In the genomic region with DNA sequence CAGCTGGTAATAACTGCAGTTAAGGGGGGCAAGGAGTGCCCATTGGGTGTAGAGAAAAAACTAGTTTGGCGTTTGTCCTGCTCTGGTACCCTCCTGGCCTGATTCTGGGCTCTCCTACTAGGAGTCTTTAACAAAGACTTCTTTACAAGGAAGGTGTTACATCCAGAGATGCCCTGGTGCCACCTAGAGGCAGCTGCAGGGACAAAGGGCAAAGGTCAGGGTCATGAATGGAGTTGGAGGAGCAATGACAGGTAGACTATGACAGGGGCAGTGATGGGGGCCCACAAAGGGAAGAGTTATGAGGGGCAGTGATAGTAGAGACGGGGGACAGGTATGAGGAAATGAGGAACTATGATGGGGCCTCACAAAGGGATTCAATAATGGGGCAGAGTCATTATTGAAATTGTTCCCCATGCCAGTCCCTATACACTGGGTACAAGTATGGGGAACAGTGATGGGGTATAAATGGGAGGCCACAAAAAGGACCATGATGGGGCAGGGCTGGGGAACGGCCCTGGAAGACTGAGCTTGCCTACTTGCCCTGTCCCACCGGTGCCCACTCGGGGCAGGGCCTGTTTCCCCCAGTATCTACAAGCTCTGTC, we compare ENCODE assay signal across 8 cellular contexts. TPM values are rescaled to one million over a fixed set of nuclear protein-coding genes. Genes with fewer than 3 reads are reported as not detected.
A peak's percentile ranks its signal among the peaks of the same experiment; 100 is the strongest.
DNase-seq lines count a peak whose midpoint lies in the region; ATAC-seq, FAIRE-seq and TF ChIP-seq lines count a peak whose summit lies in the region.

No MANE protein-coding gene starts in this region.

- no peaks in the 10 kb centered on the region for H4K20me1 ChIP-seq in K562 (replicated peaks; ENCODE audit: control insufficient read depth, insufficient read depth, low read length)

- intact Hi-C loops in K562 (cut with micrococcal nuclease): loop anchor here (5.0 kb wide), 1 partner anchor 171 kb away; no protein-coding TSS in a partner anchor

- H3K56ac ChIP-seq in mesendoderm (ENCODE audit: low read length): no peak overlapping the region

- no peaks in the 10 kb centered on the region for H3K27me3 ChIP-seq in H7 (ENCODE audit: control insufficient read depth, insufficient read depth, low read length)
- no peaks in the 10 kb centered on the region for H3K27me3 ChIP-seq in K562 (ENCODE audit: control insufficient read depth in 2 of 2, insufficient read depth in 2 of 2, low read length in 2 of 2)
- no peaks in the 10 kb centered on the region for H3K27me3 ChIP-seq in mesendoderm (ENCODE audit: insufficient read depth, low read length, poor library complexity)
- H3K27me3 ChIP-seq in upper lobe of left lung: no peaks in the 10 kb centered on the region

- H2BK5ac ChIP-seq in mesendoderm (ENCODE audit: low read length): no peak overlapping the region

- no peaks in the 10 kb centered on the region for H3K9me1 ChIP-seq in K562 (ENCODE audit: control insufficient read depth, insufficient read depth, low read length)

- no peak overlapping the region for H3K23ac ChIP-seq in mesendoderm (ENCODE audit: low read length)

- POLR2A ChIA-PET in T-cell (lab: Charles Lee): no interaction called here
- POLR2A ChIA-PET in K562 (lab: Yijun Ruan, JAX): interaction anchor here (0.7 kb wide), 2 partner anchors 20 to 21 kb away, joined by 3 read pairs; no protein-coding TSS in a partner anchor

- BruUV-seq in K562 (replicated peaks; lab: Mats Ljungman, UMichigan): no TSS peak

- no peak overlapping the region for H2BK15ac ChIP-seq in mesendoderm (replicated peaks; ENCODE audit: low read depth)

- TF ChIP-seq EP300 in K562 (IDR thresholded peaks at IDR 0.05; ENCODE audit: low read length) (no peak), upper lobe of left lung (IDR thresholded peaks at IDR 0.05) (no peak)

- peaks cover 0 to 11% (median 10%) of the 10 kb centered on the region in 3 donors for H3K4me1 Mint-ChIP-seq in T-cell

- FAIRE-seq in K562 (lab: Jason Lieb, UNC): peak; percentile 62

- CTCF ChIA-PET in T-cell (lab: Charles Lee): interaction anchor here (0.6 to 2.8 kb wide), 5 partner anchors 12 to 170 kb away, joined by 3 to 9 read pairs (median 3); a partner anchor contains a TSS
- CTCF ChIA-PET in K562 (lab: Yijun Ruan, JAX; ENCODE audit: low intra/inter-chr PET ratio): interaction anchor here (0.7 kb wide), 1 partner anchor 181 kb away, joined by 3 read pairs; no protein-coding TSS in a partner anchor

- no peaks in the 10 kb centered on the region for H3K27me3 Mint-ChIP-seq in T-cell

- in situ Hi-C loops in K562 (cut with MboI): loop anchor here (25.0 kb wide), 1 partner anchor 279 kb away; a partner anchor contains a TSS

- TF ChIP-seq POLR2A in K562 (conservative IDR thresholded peaks at IDR 0.05) (no peak), upper lobe of left lung (IDR thresholded peaks at IDR 0.05) (no peak)

- H3K4me3 ChIP-seq in H7 (ENCODE audit: insufficient read depth, low read depth, low read length) (no peak overlapping the region), K562 (no peak overlapping the region), mesendoderm (ENCODE audit: low read length) (no peak overlapping the region), upper lobe of left lung (no peak overlapping the region)

- H3K27ac Mint-ChIP-seq in T-cell: peak overlapping the region in 1 of 2 donors; percentile 28

- peaks cover 7% of the 10 kb centered on the region for H3K79me1 ChIP-seq in mesendoderm (ENCODE audit: low read length)

- no peaks in the 10 kb centered on the region for H3K36me3 Mint-ChIP-seq in T-cell

- no peak overlapping the region for H3K9ac ChIP-seq in K562 (ENCODE audit: insufficient read depth in 1 of 2, low read depth in 2 of 2, low read length in 2 of 2)
- H3K9ac ChIP-seq in mesendoderm (ENCODE audit: low read length): no peak overlapping the region

- H3K27ac ChIP-seq in K562 (ENCODE audit: extremely low read depth, low read depth, low read length): no peak overlapping the region
- no peak overlapping the region for H3K27ac ChIP-seq in mesendoderm (ENCODE audit: low read depth, low read length)
- no peak overlapping the region for H3K27ac ChIP-seq in upper lobe of left lung

- H2BK120ac ChIP-seq in mesendoderm (ENCODE audit: low read depth, low read length): no peak overlapping the region

- H3K79me2 ChIP-seq in K562 (ENCODE audit: control insufficient read depth, insufficient read depth, low read length): no peaks in the 10 kb centered on the region
- H3K79me2 ChIP-seq in mesendoderm (ENCODE audit: control insufficient read depth, insufficient read depth, low read length): no peaks in the 10 kb centered on the region

- H3K36me3 ChIP-seq in H7 (replicated peaks; ENCODE audit: control insufficient read depth, insufficient read depth, low read length) (peaks cover 4% of the 10 kb centered on the region), K562 (ENCODE audit: control insufficient read depth, insufficient read depth, low read length) (peaks cover 13% of the 10 kb centered on the region; the same call in 2 of the 3 replicates), mesendoderm (ENCODE audit: control insufficient read depth, insufficient read depth, low read length) (peaks cover 4% of the 10 kb centered on the region), upper lobe of left lung (peaks cover 4 to 19% (median 6%) of the 10 kb centered on the region in 4 donors)

- H4K8ac ChIP-seq in mesendoderm (ENCODE audit: low read depth, low read length): no peak overlapping the region

- H2AK5ac ChIP-seq in mesendoderm (ENCODE audit: low read length): no peak overlapping the region

- no peak overlapping the region for H3K4me3 Mint-ChIP-seq in T-cell

- TF ChIP-seq RAD21 in K562 (CRISPR knock-in tag; conservative IDR thresholded peaks at IDR 0.05 in 1 of 2, IDR thresholded peaks at IDR 0.05 in 1 of 2): peak; percentile 27 to 63; a peak in 2 of 4 replicates

- no peak overlapping the region for H3K4ac ChIP-seq in mesendoderm (ENCODE audit: low read depth, low read length)

- H2AFZ ChIP-seq in K562 (ENCODE audit: low read depth, low read length): no peak overlapping the region

- DNase-seq in A172 (ENCODE audit: low spot score) (peak; percentile 26), H7 (peak; percentile 88), T-cell (peak; percentile 36 to 73 (median 58)), K562 (ENCODE audit: extremely low read depth in 1 of 4, low spot score in 3 of 4) (peak in 3 of 4 experiments; percentile 35 to 67 (median 40)), mesendoderm (peak; percentile 77), upper lobe of left lung (peak in 1 of 2 donors; percentile 50)

- H3K4me2 ChIP-seq in K562 (ENCODE audit: insufficient read depth, low read length): no peak overlapping the region
- no peak overlapping the region for H3K4me2 ChIP-seq in mesendoderm (ENCODE audit: low read length)

- TF ChIP-seq CTCF in K562 (IDR thresholded peaks at IDR 0.05 in 2 of 3, conservative IDR thresholded peaks at IDR 0.05 in 1 of 3; ENCODE audit: insufficient read depth in 2 of 3, low read depth in 1 of 3, low read length in 3 of 3): peak; percentile 54 to 66 (median 64)
- peak in 4 of 6 experiments; percentile 20 to 49 (median 30) for TF ChIP-seq CTCF in upper lobe of left lung (IDR thresholded peaks at IDR 0.05)

- ATAC-seq in T-cell (replicated peaks in 1 of 4) (peak; percentile 85 to 91 (median 87)), K562 (peak; percentile 76), upper lobe of left lung (ENCODE audit: low FRiP score in 2 of 2) (peak in 1 of 2 donors; percentile 32), HG02763 (IDR thresholded peaks at IDR 0.05; ENCODE audit: unreplicated experiment) (no peak), HG03280 (IDR thresholded peaks at IDR 0.05; ENCODE audit: unreplicated experiment) (no peak)

- H3K9me3 Mint-ChIP-seq in T-cell: no peaks in the 10 kb centered on the region

- 52% methylated on average over 4 of the region's 5 CpGs for WGBS in K562 (ENCODE audit: insufficient coverage, low coverage, missing lambda C conversion rate)
- no CpG with 5 or more reads among the region's 5 CpGs for WGBS in mesendoderm (ENCODE audit: extremely low coverage, insufficient coverage, low lambda C conversion rate)
- WGBS in upper lobe of left lung, 2 donors: 63 to 67% methylated on average over 5 of the region's 5 CpGs

- H3K4me1 ChIP-seq in K562 (replicated peaks in 1 of 2; ENCODE audit: control insufficient read depth in 2 of 2, insufficient read depth in 2 of 2, low read length in 2 of 2): peaks cover 0 to 3% of the 10 kb centered on the region in 2 experiments; a peak in 2 of 5 replicates
- no peaks in the 10 kb centered on the region for H3K4me1 ChIP-seq in mesendoderm (ENCODE audit: control insufficient read depth, low read depth, low read length)
- H3K4me1 ChIP-seq in upper lobe of left lung: peaks cover 0 to 6% (median 0%) of the 10 kb centered on the region in 4 donors

- no peak overlapping the region for H3K18ac ChIP-seq in mesendoderm (ENCODE audit: low read length)

- no peak overlapping the region for H4K5ac ChIP-seq in mesendoderm (ENCODE audit: low read length)

- H3K9me3 ChIP-seq in K562 (replicated peaks; ENCODE audit: control insufficient read depth, insufficient read depth, low read depth, low read length) (no peaks in the 10 kb centered on the region), upper lobe of left lung (no peaks in the 10 kb centered on the region)

RNA-seq across cellular contexts. Expression of a gene that starts 7.9 kb away (rescaled TPM):
- 18.8 and 25.6 TPM in 2 replicates for total RNA-seq in A172 (2014; rRNA removed; shearing (Covaris generic))
- 37.1 and 46.4 TPM in 2 replicates for total RNA-seq in H7 (2014; rRNA removed; shearing (Covaris generic))
- total RNA-seq in T-cell (10 to 100 TPM; 20.4 to 37.0 (median 35.8) TPM), K562 (2014; rRNA removed) (14.3 and 24.7 TPM in 2 replicates), K562 (2014; rRNA removed; fragmentation: Illumina TruSeq; extraction: Trizol) (5.6 and 7.4 TPM in 2 replicates), K562 (2015; rRNA removed; fragmentation: Illumina TruSeq; extraction: Trizol) (12.2 and 13.0 TPM in 2 replicates), K562 (2021) (18.4 and 18.7 TPM in 2 replicates), upper lobe of left lung (10 to 100 TPM; 20.7 to 31.6 (median 26.0) TPM)
- total RNA-seq in K562 (2011; cell fraction: chromatin; rRNA removed; ENCODE audit: low replicate concordance): 13.4 and 54.6 TPM in 2 replicates
- total RNA-seq in K562 (2011; cell fraction: nucleolus; rRNA removed): 53.7 and 63.5 TPM in 2 replicates
- total RNA-seq in K562 (2011; cell fraction: nucleoplasm; rRNA removed): 22.3 and 35.1 TPM in 2 replicates
- polyA plus RNA-seq in K562 (2011; rRNA removed) (14.1 and 15.6 TPM in 2 replicates), K562 (2014; fragmentation: Illumina TruSeq; extraction: Trizol) (17.1 and 20.1 TPM in 2 replicates), K562 (2014; fragmentation: Nextera tagmentation; extraction: Ambion mirVana) (under 1 TPM; 0.13 to 0.31 TPM), K562 (2014; rRNA removed) (19.3 and 21.7 TPM in 2 replicates)
- 19.2 and 44.4 TPM in 2 replicates for polyA plus RNA-seq in K562 (2011; cell fraction: cytosol; rRNA removed)
- polyA plus RNA-seq in K562 (2011; cell fraction: nucleus; rRNA removed): 10.1 and 19.3 TPM in 2 replicates
- polyA plus RNA-seq in K562 (2012): 14.7 and 17.3 TPM in 2 replicates
- 15.1 and 20.5 TPM in 2 replicates for polyA minus RNA-seq in K562 (2011; rRNA and poly(A)+ RNA removed)
- 12.4 and 16.3 TPM in 2 replicates for polyA minus RNA-seq in K562 (2011; cell fraction: cytosol; rRNA and poly(A)+ RNA removed)
- polyA minus RNA-seq in K562 (2011; cell fraction: nucleus; rRNA and poly(A)+ RNA removed): 27.5 and 33.1 TPM in 2 replicates
- 23.9 TPM for polyA plus RNA-seq in mesendoderm (2013, experiment 1 of 2)
- polyA plus RNA-seq in mesendoderm (2013, experiment 2 of 2): 24.1 TPM

RNA-seq across cellular contexts. Expression of a gene that starts 13.2 kb away (rescaled TPM):
- 9.0 and 16.0 TPM in 2 replicates for total RNA-seq in A172 (2014; rRNA removed; shearing (Covaris generic))
- total RNA-seq in H7 (2014; rRNA removed; shearing (Covaris generic)): 19.8 and 27.7 TPM in 2 replicates
- 1 to 10 TPM; 2.0 to 7.3 (median 4.7) TPM for total RNA-seq in T-cell
- 21.4 and 56.1 TPM in 2 replicates for total RNA-seq in K562 (2011; cell fraction: chromatin; rRNA removed; ENCODE audit: low replicate concordance)
- total RNA-seq in K562 (2011; cell fraction: nucleolus; rRNA removed): 52.7 and 60.5 TPM in 2 replicates
- 34.7 and 36.8 TPM in 2 replicates for total RNA-seq in K562 (2011; cell fraction: nucleoplasm; rRNA removed)
- total RNA-seq in K562 (2014; rRNA removed): 28.6 and 39.4 TPM in 2 replicates
- total RNA-seq in K562 (2014; rRNA removed; fragmentation: Illumina TruSeq; extraction: Trizol): 23.3 and 25.2 TPM in 2 replicates
- 24.1 and 25.6 TPM in 2 replicates for total RNA-seq in K562 (2015; rRNA removed; fragmentation: Illumina TruSeq; extraction: Trizol)
- total RNA-seq in K562 (2021): 32.9 and 34.1 TPM in 2 replicates
- polyA plus RNA-seq in K562 (2011; rRNA removed): 33.9 and 34.8 TPM in 2 replicates
- 32.7 and 43.1 TPM in 2 replicates for polyA plus RNA-seq in K562 (2011; cell fraction: cytosol; rRNA removed)
- 49.0 and 53.6 TPM in 2 replicates for polyA plus RNA-seq in K562 (2011; cell fraction: nucleus; rRNA removed)
- polyA plus RNA-seq in K562 (2012): 28.6 and 59.4 TPM in 2 replicates
- polyA plus RNA-seq in K562 (2014; fragmentation: Illumina TruSeq; extraction: Trizol): 24.1 and 30.4 TPM in 2 replicates
- polyA plus RNA-seq in K562 (2014; fragmentation: Nextera tagmentation; extraction: Ambion mirVana): 1 to 10 TPM; 6.9 TPM
- polyA plus RNA-seq in K562 (2014; rRNA removed): 20.2 and 25.5 TPM in 2 replicates
- 24.4 and 28.8 TPM in 2 replicates for polyA minus RNA-seq in K562 (2011; rRNA and poly(A)+ RNA removed)
- polyA minus RNA-seq in K562 (2011; cell fraction: cytosol; rRNA and poly(A)+ RNA removed): 15.7 and 18.0 TPM in 2 replicates
- polyA minus RNA-seq in K562 (2011; cell fraction: nucleus; rRNA and poly(A)+ RNA removed): 20.1 and 28.9 TPM in 2 replicates
- 5.4 TPM for polyA plus RNA-seq in mesendoderm (2013, experiment 1 of 2)
- 5.9 TPM for polyA plus RNA-seq in mesendoderm (2013, experiment 2 of 2)
- total RNA-seq in upper lobe of left lung: 10 to 100 TPM; 21.9 to 60.8 (median 32.7) TPM

RNA-seq across cellular contexts. Expression of a gene that starts 25.4 kb away (rescaled TPM):
- total RNA-seq in A172 (2014; rRNA removed; shearing (Covaris generic)): 189 and 192 TPM in 2 replicates
- 81.1 and 87.3 TPM in 2 replicates for total RNA-seq in H7 (2014; rRNA removed; shearing (Covaris generic))
- 1 to 10 TPM in 3 of 5 donors, under 1 TPM in 2; 0.25 to 3.7 (median 2.1) TPM for total RNA-seq in T-cell
- 150 and 415 TPM in 2 replicates for total RNA-seq in K562 (2011; cell fraction: chromatin; rRNA removed; ENCODE audit: low replicate concordance)
- 171 and 192 TPM in 2 replicates for total RNA-seq in K562 (2011; cell fraction: nucleolus; rRNA removed)
- 123 and 131 TPM in 2 replicates for total RNA-seq in K562 (2011; cell fraction: nucleoplasm; rRNA removed)
- total RNA-seq in K562 (2014; rRNA removed): 11.1 and 16.2 TPM in 2 replicates
- total RNA-seq in K562 (2014; rRNA removed; fragmentation: Illumina TruSeq; extraction: Trizol): 4.9 and 6.0 TPM in 2 replicates
- total RNA-seq in K562 (2015; rRNA removed; fragmentation: Illumina TruSeq; extraction: Trizol): 6.4 and 6.7 TPM in 2 replicates
- total RNA-seq in K562 (2021): 17.5 and 17.9 TPM in 2 replicates
- 19.9 and 39.0 TPM in 2 replicates for polyA plus RNA-seq in K562 (2011; rRNA removed)
- 17.5 and 18.1 TPM in 2 replicates for polyA plus RNA-seq in K562 (2011; cell fraction: cytosol; rRNA removed)
- 458 and 581 TPM in 2 replicates for polyA plus RNA-seq in K562 (2011; cell fraction: nucleus; rRNA removed)
- polyA plus RNA-seq in K562 (2012): 23.7 and 43.7 TPM in 2 replicates
- 17.2 and 18.4 TPM in 2 replicates for polyA plus RNA-seq in K562 (2014; fragmentation: Illumina TruSeq; extraction: Trizol)
- 1 to 10 TPM; 1.4 to 3.0 TPM for polyA plus RNA-seq in K562 (2014; fragmentation: Nextera tagmentation; extraction: Ambion mirVana)
- 22.8 and 26.0 TPM in 2 replicates for polyA plus RNA-seq in K562 (2014; rRNA removed)
- 20.4 and 20.6 TPM in 2 replicates for polyA minus RNA-seq in K562 (2011; rRNA and poly(A)+ RNA removed)
- polyA minus RNA-seq in K562 (2011; cell fraction: cytosol; rRNA and poly(A)+ RNA removed): 13.8 and 22.3 TPM in 2 replicates
- 29.9 and 34.7 TPM in 2 replicates for polyA minus RNA-seq in K562 (2011; cell fraction: nucleus; rRNA and poly(A)+ RNA removed)
- 60.3 TPM for polyA plus RNA-seq in mesendoderm (2013, experiment 1 of 2)
- polyA plus RNA-seq in mesendoderm (2013, experiment 2 of 2): 62.4 TPM
- total RNA-seq in upper lobe of left lung: 100 to 1,000 TPM; 349 to 904 (median 555) TPM

RNA-seq across cellular contexts. Expression of a gene that starts 37.6 kb away (rescaled TPM):
- total RNA-seq in A172 (2014; rRNA removed; shearing (Covaris generic)): 48.3 and 54.2 TPM in 2 replicates
- total RNA-seq in H7 (2014; rRNA removed; shearing (Covaris generic)): 64.4 and 73.0 TPM in 2 replicates
- total RNA-seq in T-cell (100 to 1,000 TPM in 3 of 5 donors, 10 to 100 TPM in 2; 56.5 to 117 (median 105) TPM), K562 (2014; rRNA removed) (38.1 and 42.0 TPM in 2 replicates), K562 (2014; rRNA removed; fragmentation: Illumina TruSeq; extraction: Trizol) (15.5 and 20.0 TPM in 2 replicates), K562 (2015; rRNA removed; fragmentation: Illumina TruSeq; extraction: Trizol) (20.8 and 25.2 TPM in 2 replicates), K562 (2021) (64.7 and 65.9 TPM in 2 replicates), upper lobe of left lung (10 to 100 TPM; 42.6 to 76.4 (median 57.2) TPM)
- 72.0 and 145 TPM in 2 replicates for total RNA-seq in K562 (2011; cell fraction: chromatin; rRNA removed; ENCODE audit: low replicate concordance)
- 82.7 and 95.3 TPM in 2 replicates for total RNA-seq in K562 (2011; cell fraction: nucleolus; rRNA removed)
- total RNA-seq in K562 (2011; cell fraction: nucleoplasm; rRNA removed): 51.1 and 55.9 TPM in 2 replicates
- polyA plus RNA-seq in K562 (2011; rRNA removed) (36.9 and 43.3 TPM in 2 replicates), K562 (2014; fragmentation: Illumina TruSeq; extraction: Trizol) (34.9 and 37.6 TPM in 2 replicates), K562 (2014; fragmentation: Nextera tagmentation; extraction: Ambion mirVana) (under 1 TPM; 0.24 to 0.43 TPM), K562 (2014; rRNA removed) (37.9 and 47.7 TPM in 2 replicates)
- 29.8 and 52.3 TPM in 2 replicates for polyA plus RNA-seq in K562 (2011; cell fraction: cytosol; rRNA removed)
- polyA plus RNA-seq in K562 (2011; cell fraction: nucleus; rRNA removed): 124 and 151 TPM in 2 replicates
- polyA plus RNA-seq in K562 (2012): 32.1 and 45.6 TPM in 2 replicates
- 61.0 and 69.3 TPM in 2 replicates for polyA minus RNA-seq in K562 (2011; rRNA and poly(A)+ RNA removed)
- 30.9 and 34.9 TPM in 2 replicates for polyA minus RNA-seq in K562 (2011; cell fraction: cytosol; rRNA and poly(A)+ RNA removed)
- 32.2 and 36.4 TPM in 2 replicates for polyA minus RNA-seq in K562 (2011; cell fraction: nucleus; rRNA and poly(A)+ RNA removed)
- 21.6 TPM for polyA plus RNA-seq in mesendoderm (2013, experiment 1 of 2)
- polyA plus RNA-seq in mesendoderm (2013, experiment 2 of 2): 23.3 TPM

RNA-seq across cellular contexts. Expression of a gene that starts 53.7 kb away (rescaled TPM):
- 141 and 172 TPM in 2 replicates for total RNA-seq in A172 (2014; rRNA removed; shearing (Covaris generic))
- 308 and 312 TPM in 2 replicates for total RNA-seq in H7 (2014; rRNA removed; shearing (Covaris generic))
- total RNA-seq in T-cell (100 to 1,000 TPM; 215 to 261 (median 245) TPM), K562 (2014; rRNA removed) (273 and 315 TPM in 2 replicates), K562 (2014; rRNA removed; fragmentation: Illumina TruSeq; extraction: Trizol) (146 and 170 TPM in 2 replicates), K562 (2015; rRNA removed; fragmentation: Illumina TruSeq; extraction: Trizol) (176 TPM in 2 replicates), K562 (2021) (297 and 298 TPM in 2 replicates), upper lobe of left lung (100 to 1,000 TPM; 143 to 256 (median 191) TPM)
- 244 and 492 TPM in 2 replicates for total RNA-seq in K562 (2011; cell fraction: chromatin; rRNA removed; ENCODE audit: low replicate concordance)
- 317 and 343 TPM in 2 replicates for total RNA-seq in K562 (2011; cell fraction: nucleolus; rRNA removed)
- 254 and 266 TPM in 2 replicates for total RNA-seq in K562 (2011; cell fraction: nucleoplasm; rRNA removed)
- polyA plus RNA-seq in K562 (2011; rRNA removed) (148 and 237 TPM in 2 replicates), K562 (2014; fragmentation: Illumina TruSeq; extraction: Trizol) (305 and 381 TPM in 2 replicates), K562 (2014; fragmentation: Nextera tagmentation; extraction: Ambion mirVana) (100 to 1,000 TPM; 230 to 310 TPM), K562 (2014; rRNA removed) (249 and 307 TPM in 2 replicates)
- 380 and 435 TPM in 2 replicates for polyA plus RNA-seq in K562 (2011; cell fraction: cytosol; rRNA removed)
- 784 and 828 TPM in 2 replicates for polyA plus RNA-seq in K562 (2011; cell fraction: nucleus; rRNA removed)
- polyA plus RNA-seq in K562 (2012): 296 and 574 TPM in 2 replicates
- 102 and 120 TPM in 2 replicates for polyA minus RNA-seq in K562 (2011; rRNA and poly(A)+ RNA removed)
- polyA minus RNA-seq in K562 (2011; cell fraction: cytosol; rRNA and poly(A)+ RNA removed): 130 and 143 TPM in 2 replicates
- polyA minus RNA-seq in K562 (2011; cell fraction: nucleus; rRNA and poly(A)+ RNA removed): 162 and 207 TPM in 2 replicates
- polyA plus RNA-seq in mesendoderm (2013, experiment 1 of 2): 331 TPM
- 331 TPM for polyA plus RNA-seq in mesendoderm (2013, experiment 2 of 2)

Comparison
In these comparisons a context has a peak if more than half of its experiments do, and no peak if none do; other contexts are left out.
1. ATAC-seq: peak in T-cell (4 of 4) and K562 (single experiment); none in HG02763 (single experiment) and HG03280 (single experiment).